12 cellular contexts compared by ENCODE assay signal in genomic region chr17:7312432-7313027, GRCh38. TPM values are rescaled to one million over a fixed set of nuclear protein-coding genes. Genes with fewer than 3 reads are reported as not detected.
DNase-seq lines count a peak whose midpoint lies in the region; ATAC-seq, FAIRE-seq and TF ChIP-seq lines count a peak whose summit lies in the region.
"Had no signal": no experiment of that assay in that cellular context is flagged by ENCODE, and none has a peak within 500 bp of the region (broad histone marks: within the 10 kb centered on the region; RNA-seq: fewer than 3 reads in every experiment).

No MANE protein-coding gene starts in this region.

- no peaks in the 10 kb centered on the region for H3K27me3 Mint-ChIP-seq in activated T-cell treated with anti-CD3 and anti-CD28 coated beads, Interleukin-2, amount 50 U/mL, for 24 hours
- no peaks in the 10 kb centered on the region for H3K27me3 Mint-ChIP-seq in astrocyte (ENCODE audit: low read depth, unreplicated experiment)
- H3K27me3 Mint-ChIP-seq in osteocyte (ENCODE audit: unreplicated experiment): no peaks in the 10 kb centered on the region

- TF ChIP-seq CTCF in astrocyte (IDR thresholded peaks at IDR 0.05; ENCODE audit: insufficient read depth, low read depth, low read length): no peak
- TF ChIP-seq CTCF in osteocyte (IDR thresholded peaks at IDR 0.05): no peak

- peak overlapping the region; percentile 99 for H3K27ac Mint-ChIP-seq in activated T-cell treated with anti-CD3 and anti-CD28 coated beads, Interleukin-2, amount 50 U/mL, for 24 hours
- peak overlapping the region; percentile 36 for H3K27ac Mint-ChIP-seq in astrocyte (ENCODE audit: unreplicated experiment)
- peak overlapping the region; percentile 24 for H3K27ac Mint-ChIP-seq in osteocyte (ENCODE audit: unreplicated experiment)

- no peak for ATAC-seq in HG03095 (IDR thresholded peaks at IDR 0.05; ENCODE audit: unreplicated experiment)

- no peaks in the 10 kb centered on the region for H3K9me3 ChIP-seq in Karpas-422 (ENCODE audit: low read length)
- H3K9me3 ChIP-seq in astrocyte (ENCODE audit: insufficient read depth, low read depth, low read length): no peaks in the 10 kb centered on the region
- H3K9me3 ChIP-seq: vagina had no signal

- H3K79me2 ChIP-seq in Karpas-422 (ENCODE audit: low read length) (peaks cover 34% of the 10 kb centered on the region), astrocyte (ENCODE audit: insufficient read depth, low read length) (peaks cover 65% of the 10 kb centered on the region)

- peak overlapping the region; percentile 88 for H3K4me3 Mint-ChIP-seq in activated T-cell treated with anti-CD3 and anti-CD28 coated beads, Interleukin-2, amount 50 U/mL, for 24 hours
- H3K4me3 Mint-ChIP-seq in astrocyte (ENCODE audit: unreplicated experiment) (peak overlapping the region; percentile 78), osteocyte (ENCODE audit: unreplicated experiment) (no peak overlapping the region)

- no peak for FAIRE-seq in astrocyte (lab: Jason Lieb, UNC)
- FAIRE-seq: TTC549 had no signal

- no peaks in the 10 kb centered on the region for H3K9me2 ChIP-seq in Karpas-422 (replicated peaks; ENCODE audit: insufficient read depth, low read length)

- H3K9ac ChIP-seq in Karpas-422 (ENCODE audit: low read length) (peak overlapping the region; percentile 78; the same call in 1 of the 2 replicates), astrocyte (ENCODE audit: low read length) (no peak overlapping the region)

- H3K4me2 ChIP-seq in Karpas-422 (ENCODE audit: low read depth, low read length, poor library complexity, severe bottlenecking) (peak overlapping the region; percentile 83), astrocyte (ENCODE audit: low read length) (peak overlapping the region; percentile 95)

- peaks cover 66% of the 10 kb centered on the region for H3K4me1 Mint-ChIP-seq in activated T-cell treated with anti-CD3 and anti-CD28 coated beads, Interleukin-2, amount 50 U/mL, for 24 hours (ENCODE audit: low read depth)
- H3K4me1 Mint-ChIP-seq in astrocyte (ENCODE audit: low read depth, unreplicated experiment): peaks cover 50% of the 10 kb centered on the region
- peaks cover 43% of the 10 kb centered on the region for H3K4me1 Mint-ChIP-seq in osteocyte (ENCODE audit: unreplicated experiment)

- peaks cover 46% of the 10 kb centered on the region for H4K20me1 ChIP-seq in Karpas-422 (ENCODE audit: insufficient read depth, low read depth, low read length)
- peaks cover 66% of the 10 kb centered on the region for H4K20me1 ChIP-seq in astrocyte (ENCODE audit: insufficient read depth, low read length)

- DNase-seq in activated T-cell treated with anti-CD3 and anti-CD28 coated beads, Interleukin-2, amount 50 U/mL, for 24 hours: no peak
- DNase-seq in activated T-cell treated with anti-CD3 and anti-CD28 coated beads for 4 hours: no peak
- peak; percentile 57 for DNase-seq in Karpas-422
- DNase-seq in astrocyte (ENCODE audit: low read depth): no peak
- no peak for DNase-seq in osteocyte (ENCODE audit: extremely low spot score, unreplicated experiment)
- no peak for DNase-seq in NCI-H345 (lab: John Stamatoyannopoulos, UW)
- no peak for DNase-seq in GOT3 (lab: John Stamatoyannopoulos, UW)
- DNase-seq: KG1 had no signal

- no peaks in the 10 kb centered on the region for H3K27me3 ChIP-seq in Karpas-422 (ENCODE audit: low read length)
- no peaks in the 10 kb centered on the region for H3K27me3 ChIP-seq in astrocyte (ENCODE audit: insufficient read depth, low read length)
- H3K27me3 ChIP-seq: vagina had no signal

- H3K4me1 ChIP-seq in Karpas-422 (ENCODE audit: low read length) (peaks cover 63% of the 10 kb centered on the region), astrocyte (ENCODE audit: insufficient read depth, low read length) (peaks cover 35% of the 10 kb centered on the region)

- H3K4me3 ChIP-seq in Karpas-422 (ENCODE audit: low read length): peak overlapping the region; percentile 89; the same call in 1 of the 2 replicates
- H3K4me3 ChIP-seq in astrocyte (ENCODE audit: insufficient read depth, low read depth, low read length): no peak overlapping the region
- H3K4me3 ChIP-seq: vagina had no signal

- no peaks in the 10 kb centered on the region for H3K9me3 Mint-ChIP-seq in activated T-cell treated with anti-CD3 and anti-CD28 coated beads, Interleukin-2, amount 50 U/mL, for 24 hours
- H3K9me3 Mint-ChIP-seq in astrocyte (ENCODE audit: unreplicated experiment): no peaks in the 10 kb centered on the region
- no peaks in the 10 kb centered on the region for H3K9me3 Mint-ChIP-seq in osteocyte (ENCODE audit: unreplicated experiment)

- peaks cover 90% of the 10 kb centered on the region for H3K36me3 Mint-ChIP-seq in activated T-cell treated with anti-CD3 and anti-CD28 coated beads, Interleukin-2, amount 50 U/mL, for 24 hours (ENCODE audit: low read depth)
- peaks cover 22% of the 10 kb centered on the region for H3K36me3 Mint-ChIP-seq in astrocyte (ENCODE audit: low read depth, unreplicated experiment)
- peaks cover 42% of the 10 kb centered on the region for H3K36me3 Mint-ChIP-seq in osteocyte (ENCODE audit: unreplicated experiment)

- no peak overlapping the region for H3K27ac ChIP-seq in Karpas-422 (ENCODE audit: low read length)
- no peak overlapping the region for H3K27ac ChIP-seq in astrocyte (ENCODE audit: low read depth, low read length)
- H3K27ac ChIP-seq: vagina had no signal

- H2AFZ ChIP-seq in Karpas-422 (ENCODE audit: low read length): no peak overlapping the region
- no peak overlapping the region for H2AFZ ChIP-seq in astrocyte (ENCODE audit: low read depth, low read length)

- H3K36me3 ChIP-seq in Karpas-422 (ENCODE audit: insufficient read depth, low read length): peaks cover 48% of the 10 kb centered on the region
- peaks cover 44% of the 10 kb centered on the region for H3K36me3 ChIP-seq in astrocyte (ENCODE audit: insufficient read depth, low read length)

RNA-seq across cellular contexts. Expression of gene GPS2, which starts 2.6 kb away (rescaled TPM):
- total RNA-seq in Karpas-422 (2014; rRNA removed; shearing (Covaris generic); ENCODE audit: low replicate concordance): 36.9 and 63.1 TPM in 2 replicates
- total RNA-seq in astrocyte (41.7 and 49.8 TPM in 2 replicates), osteocyte (54.9 and 61.9 TPM in 2 replicates)

RNA-seq across cellular contexts. Expression of gene EIF5A, which starts 5.1 kb away (rescaled TPM):
- 231 and 326 TPM in 2 replicates for total RNA-seq in Karpas-422 (2014; rRNA removed; shearing (Covaris generic); ENCODE audit: low replicate concordance)
- total RNA-seq in astrocyte (841 and 915 TPM in 2 replicates), osteocyte (352 and 359 TPM in 2 replicates)

RNA-seq across cellular contexts. Expression of gene NEURL4, which starts 16.6 kb away (rescaled TPM):
- 11.1 and 21.2 TPM in 2 replicates for total RNA-seq in Karpas-422 (2014; rRNA removed; shearing (Covaris generic); ENCODE audit: low replicate concordance)
- total RNA-seq in astrocyte (32.5 and 32.6 TPM in 2 replicates), osteocyte (38.0 and 45.1 TPM in 2 replicates)

RNA-seq across cellular contexts. Expression of gene YBX2, which starts 18.1 kb away (rescaled TPM):
- total RNA-seq in Karpas-422 (2014; rRNA removed; shearing (Covaris generic); ENCODE audit: low replicate concordance): not detected in 2 replicates
- total RNA-seq in astrocyte (0.24 and 0.86 TPM in 2 replicates), osteocyte (0.40 TPM in 1 of 2 replicates, not detected in the other)
- total RNA-seq: H4 had no signal

RNA-seq across cellular contexts. Expression of gene ACAP1, which starts 23.8 kb away (rescaled TPM):
- 51.0 and 85.0 TPM in 2 replicates for total RNA-seq in Karpas-422 (2014; rRNA removed; shearing (Covaris generic); ENCODE audit: low replicate concordance)
- total RNA-seq in astrocyte (14.4 and 16.0 TPM in 2 replicates), osteocyte (2.0 and 4.2 TPM in 2 replicates)

Comparison
In these comparisons a context has a peak if more than half of its experiments do, and no peak if none do; other contexts are left out.
1. H3K27ac Mint-ChIP-seq: peak in every context shown above with its lines; median percentile 99 in activated T-cell treated with anti-CD3 and anti-CD28 coated beads, Interleukin-2, amount 50 U/mL, for 24 hours; 36 in astrocyte; 24 in osteocyte.